Comparison of ENCODE assay signal across 1 cellular context in the genomic region with DNA sequence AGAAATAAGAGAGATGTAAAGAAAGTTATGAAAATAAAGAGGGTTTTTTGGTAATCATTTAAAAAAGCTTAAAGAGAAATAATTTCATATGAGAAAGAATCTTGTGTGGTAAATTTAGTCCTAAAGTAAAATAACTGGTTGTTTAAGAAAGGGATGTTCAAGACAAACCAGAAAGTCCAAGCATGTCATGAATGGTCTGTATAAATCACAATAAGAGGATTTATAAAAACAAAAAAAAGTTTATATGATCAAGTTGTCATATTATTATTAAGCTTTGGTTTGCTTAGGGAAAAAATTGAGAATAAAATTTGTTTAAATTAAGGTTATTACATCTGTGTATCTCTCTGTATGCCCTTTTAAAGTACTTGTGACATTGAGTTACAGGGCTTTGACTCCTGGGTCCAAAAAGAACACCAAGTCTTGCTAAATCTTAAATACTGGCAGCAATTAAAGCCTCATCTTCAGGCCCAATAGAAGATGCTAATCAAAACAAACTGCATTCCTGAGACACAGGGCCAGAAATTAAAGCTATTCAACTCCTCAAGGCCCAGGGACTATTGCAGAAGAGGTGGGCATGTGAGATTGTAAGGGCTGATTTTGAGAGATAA.
A peak's percentile ranks its signal among the peaks of the same experiment; 100 is the strongest.
TF ChIP-seq lines count a peak whose summit lies in the region.

No MANE protein-coding gene starts in this region.

TF ChIP-seq in HCT116, 20 proteins besides CTCF, POLR2A, EP300 and RAD21:
- TF ChIP-seq CBX3 (IDR thresholded peaks at IDR 0.05; ENCODE audit: low read depth) (peak; percentile 49; the same call in 1 of the 2 replicates), SP1 (IDR thresholded peaks at IDR 0.05; ENCODE audit: low read depth) (no peak)
TF ChIP-seq in HCT116: peak in this region for 1.
